ENCODE assay signal across 1 cellular context in the genomic region with DNA sequence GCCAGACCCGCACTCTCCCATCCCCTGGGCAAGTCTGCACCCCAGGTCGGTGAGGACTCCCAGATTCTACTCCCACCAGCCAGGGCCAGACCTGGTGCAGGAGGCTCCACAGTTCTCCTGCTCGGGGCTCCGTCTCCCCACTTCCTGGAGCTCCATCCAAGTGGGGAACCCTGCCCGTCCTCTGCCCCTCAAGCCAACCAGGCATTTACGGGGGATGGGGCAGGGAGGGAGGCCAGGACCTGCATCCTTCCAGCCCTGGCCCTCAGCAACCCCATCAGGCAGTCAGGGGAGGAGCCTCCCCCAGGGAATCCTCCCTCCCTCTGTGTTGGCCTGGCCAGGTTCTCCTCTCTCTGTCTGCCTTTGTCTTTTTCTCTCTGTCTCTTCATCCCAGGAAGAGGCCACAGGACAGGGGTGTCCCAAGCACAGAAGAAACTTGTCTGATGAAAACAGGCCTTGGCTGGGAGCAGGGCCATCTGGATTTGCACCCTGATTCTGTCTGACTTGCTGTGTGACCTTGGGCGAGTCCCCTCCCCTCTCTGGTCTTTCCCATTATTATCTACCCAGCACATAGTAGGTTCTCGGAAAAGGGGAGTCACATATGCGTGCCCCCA.
A peak's percentile ranks its signal among the peaks of the same experiment; 100 is the strongest.
TF ChIP-seq lines count a peak whose summit lies in the region.

No MANE protein-coding gene starts in this region.

TF ChIP-seq in HepG2, 621 proteins besides CTCF, POLR2A, EP300 and RAD21:
- TF ChIP-seq ZNF768 (CRISPR knock-in tag; IDR thresholded peaks at IDR 0.05) (peak; percentile 95), NCOA2 (CRISPR knock-in tag; IDR thresholded peaks at IDR 0.05) (no peak)
